ENCODE assay signal across 9 cellular contexts in genomic region chr9:34899535-34900158, GRCh38. TPM values are rescaled to one million over a fixed set of nuclear protein-coding genes. Genes with fewer than 3 reads are reported as not detected.
DNase-seq lines count a peak whose midpoint lies in the region; ATAC-seq and TF ChIP-seq lines count a peak whose summit lies in the region.
"Had no signal": no experiment of that assay in that cellular context is flagged by ENCODE, and none has a peak within 500 bp of the region (broad histone marks: within the 10 kb centered on the region; RNA-seq: fewer than 3 reads in every experiment).

No MANE protein-coding gene starts in this region.

- H3K9me3 ChIP-seq in neuronal stem cell (replicated peaks in 1 of 2; ENCODE audit: control insufficient read depth in 2 of 2, insufficient read depth in 1 of 2, low read depth in 1 of 2, low read length in 2 of 2), result no peaks in the 10 kb centered on the region

- WGBS in neuronal stem cell (ENCODE audit: extremely low coverage in 2 of 2, insufficient read length in 2 of 2, insufficient replicate concordance in 1 of 2), 2 donors, result no CpG with 5 or more reads among the region's 7 CpGs

- no peak overlapping the region for H3K9ac ChIP-seq in neuronal stem cell (ENCODE audit: low read depth, low read length, poor library complexity)

- DNase-seq in Caki2 (ENCODE audit: low read depth), result peak; percentile 22
- DNase-seq in LHCN-M2 (ENCODE audit: low read depth), result peak; percentile 66
- DNase-seq in RPMI8226, result peak; percentile 74
- peak; percentile 63 for DNase-seq in activated T-helper 1 cell treated with Interleukin-2 at 50 U/mL for 16 hours (ENCODE audit: low read depth)
- peak; percentile 77 for DNase-seq in fibroblast of the aortic adventitia (ENCODE audit: low read depth)
- DNase-seq in neuronal stem cell (ENCODE audit: low spot score), result peak; percentile 86
- DNase-seq in stromal cell of bone marrow (ENCODE audit: low read depth), result peak; percentile 52

- in situ Hi-C loops in Caki2 (cut with HindIII; ENCODE audit: low pct_unique_long_range_greater_than_20kb, low sequenced_read_pairs), result no loop called here

- ATAC-seq in GM21526 (IDR thresholded peaks at IDR 0.05; ENCODE audit: low FRiP score, unreplicated experiment), result peak; percentile 85

- TF ChIP-seq CTCF in fibroblast of the aortic adventitia (IDR thresholded peaks at IDR 0.05; ENCODE audit: insufficient read depth, low read length), result peak; percentile 91

- no peak overlapping the region for H4K91ac ChIP-seq in neuronal stem cell (ENCODE audit: low read depth, low read length, poor library complexity)

- H3K14ac ChIP-seq in neuronal stem cell (ENCODE audit: low read length), result no peak overlapping the region

- no peak overlapping the region for H2BK5ac ChIP-seq in neuronal stem cell (ENCODE audit: low read length)

- no peak overlapping the region for H2BK120ac ChIP-seq in neuronal stem cell (ENCODE audit: low read depth, low read length)

- H3K27me3 ChIP-seq in neuronal stem cell (ENCODE audit: control insufficient read depth in 3 of 3, insufficient read depth in 3 of 3, low read depth in 1 of 3, low read length in 3 of 3), result peaks cover 0 to 4% (median 3%) of the 10 kb centered on the region in 3 experiments

- no peaks in the 10 kb centered on the region for H3K79me1 ChIP-seq in neuronal stem cell (ENCODE audit: low read depth, low read length)

- no peak overlapping the region for H2BK12ac ChIP-seq in neuronal stem cell (ENCODE audit: low read length)

- no peaks in the 10 kb centered on the region for H3K4me1 ChIP-seq in neuronal stem cell (ENCODE audit: control insufficient read depth in 2 of 2, insufficient read depth in 1 of 2, low read depth in 1 of 2, low read length in 2 of 2)

- H3K23ac ChIP-seq in neuronal stem cell (ENCODE audit: low read depth, low read length, poor library complexity), result no peak overlapping the region

- H2AK5ac ChIP-seq in neuronal stem cell (ENCODE audit: low read depth, low read length), result no peak overlapping the region

- H3K4ac ChIP-seq in neuronal stem cell (ENCODE audit: low read length), result no peak overlapping the region

- H2BK15ac ChIP-seq in neuronal stem cell (ENCODE audit: low read length), result no peak overlapping the region

- H3K18ac ChIP-seq in neuronal stem cell (ENCODE audit: low read length), result no peak overlapping the region

- H2AFZ ChIP-seq in neuronal stem cell (ENCODE audit: low read length), result no peak overlapping the region

- H4K8ac ChIP-seq in neuronal stem cell (ENCODE audit: low read depth, low read length), result no peak overlapping the region

- H3K36me3 ChIP-seq in neuronal stem cell (replicated peaks in 1 of 2; ENCODE audit: control insufficient read depth in 2 of 2, insufficient read depth in 2 of 2, low read length in 2 of 2), result no peaks in the 10 kb centered on the region

- H3K4me3 ChIP-seq in fibroblast of the aortic adventitia (ENCODE audit: low read depth, low read length) (no peak overlapping the region), neuronal stem cell (ENCODE audit: low read length in 2 of 2) (no peak overlapping the region)

- H3K27ac ChIP-seq in neuronal stem cell (replicated peaks; ENCODE audit: low read length), result no peak overlapping the region

- H3K4me2 ChIP-seq in neuronal stem cell (ENCODE audit: insufficient read depth, low read length, poor library complexity, severe bottlenecking), result no peak overlapping the region

RNA-seq across cellular contexts. Expression of gene PHF24, which starts 58.4 kb away (rescaled TPM):
- total RNA-seq in Caki2 (2014; rRNA removed; shearing (Covaris generic); ENCODE audit: low replicate concordance), result 0.07 and 0.20 TPM in 2 replicates
- total RNA-seq in LHCN-M2 (2014; rRNA removed) (not detected in 2 replicates), fibroblast of the aortic adventitia (ENCODE audit: low replicate concordance) (under 0.01 and 0.16 TPM in 2 replicates)
- not detected for polyA plus RNA-seq in LHCN-M2 (2012)
- 1.5 TPM for polyA plus RNA-seq in neuronal stem cell (2013, experiment 1 of 2)
- 1.4 TPM for polyA plus RNA-seq in neuronal stem cell (2013, experiment 2 of 2)
- total RNA-seq: activated CD8-positive, alpha-beta memory T cell treated with anti-CD3 and anti-CD28 coated beads for 36 hours had no signal

Comparison
In these comparisons a context has a peak if more than half of its experiments do, and no peak if none do; other contexts are left out.
1. DNase-seq: peak in every context shown above with its lines; median percentile 86 in neuronal stem cell; 77 in fibroblast of the aortic adventitia; 74 in RPMI8226; 66 in LHCN-M2; 63 in activated T-helper 1 cell treated with Interleukin-2 at 50 U/mL for 16 hours; 52 in stromal cell of bone marrow; 22 in Caki2.